Comparison of ENCODE assay signal across 8 cellular contexts in genomic region chr4:77852892-77853495, GRCh38. TPM values are rescaled to one million over a fixed set of nuclear protein-coding genes. Genes with fewer than 3 reads are reported as not detected.
DNase-seq lines count a peak whose midpoint lies in the region; ATAC-seq and TF ChIP-seq lines count a peak whose summit lies in the region.

No MANE protein-coding gene starts in this region.

- H3K9me2 ChIP-seq in SU-DHL-6 (replicated peaks; ENCODE audit: insufficient read depth, low read length), result no peaks in the 10 kb centered on the region

- no peak for TF ChIP-seq POLR2A in adrenal gland (IDR thresholded peaks at IDR 0.05)

- H3K27ac Mint-ChIP-seq in activated naive CD8-positive, alpha-beta T cell treated with anti-CD3 and anti-CD28 coated beads, Interleukin-2, amount 50 U/mL, for 24 hours, result peak overlapping the region; percentile 95
- H3K27ac Mint-ChIP-seq in endothelial cell (ENCODE audit: unreplicated experiment) (no peak overlapping the region), mesothelial cell of epicardium (no peak overlapping the region)

- intact Hi-C loops in adrenal gland (cut with DNase I), result no loop called here

- TF ChIP-seq CTCF in SU-DHL-6 (IDR thresholded peaks at IDR 0.05; ENCODE audit: insufficient read depth, low read length, poor library complexity, severe bottlenecking) (no peak), endothelial cell (IDR thresholded peaks at IDR 0.05; ENCODE audit: unreplicated experiment) (no peak), mesothelial cell of epicardium (IDR thresholded peaks at IDR 0.05; ENCODE audit: unreplicated experiment) (no peak), adrenal gland (IDR thresholded peaks at IDR 0.05) (no peak)

- H3K27ac ChIP-seq in SU-DHL-6 (ENCODE audit: low read depth, low read length) (no peak overlapping the region), adrenal gland (peak overlapping the region in 1 of 5 donors; percentile 26)

- H3K36me3 ChIP-seq in SU-DHL-6 (ENCODE audit: low read length) (no peaks in the 10 kb centered on the region), adrenal gland (replicated peaks in 1 of 2) (no peaks in the 10 kb centered on the region)

- no peak overlapping the region for H3K9ac ChIP-seq in SU-DHL-6 (ENCODE audit: low read length)

- H3K9me3 ChIP-seq in SU-DHL-6 (ENCODE audit: insufficient read depth, low read length) (no peaks in the 10 kb centered on the region), adrenal gland (replicated peaks in 1 of 3) (no peaks in the 10 kb centered on the region)

- H3K4me1 Mint-ChIP-seq in activated naive CD8-positive, alpha-beta T cell treated with anti-CD3 and anti-CD28 coated beads, Interleukin-2, amount 50 U/mL, for 24 hours, result peaks cover 63% of the 10 kb centered on the region
- H3K4me1 Mint-ChIP-seq in endothelial cell (ENCODE audit: unreplicated experiment) (peaks cover 3% of the 10 kb centered on the region), mesothelial cell of epicardium (no peaks in the 10 kb centered on the region)

- H2AFZ ChIP-seq in SU-DHL-6 (ENCODE audit: low read depth, low read length, severe bottlenecking), result peak overlapping the region; percentile 14

- no peak overlapping the region for H3K4me3 ChIP-seq in SU-DHL-6 (ENCODE audit: insufficient read depth, low read length, poor library complexity, severe bottlenecking)
- H3K4me3 ChIP-seq in adrenal gland, result no peak overlapping the region

- ATAC-seq in GM18499 (IDR thresholded peaks at IDR 0.05; ENCODE audit: insufficient read depth, unreplicated experiment) (peak; percentile 68), HG02759 (IDR thresholded peaks at IDR 0.05; ENCODE audit: unreplicated experiment) (peak; percentile 90)
- ATAC-seq in activated naive CD8-positive, alpha-beta T cell treated with anti-CD3 and anti-CD28 coated beads, Interleukin-2, amount 50 U/mL, for 24 hours, result peak; percentile 93

- no peaks in the 10 kb centered on the region for H3F3A ChIP-seq in SU-DHL-6 (ENCODE audit: insufficient read depth)

- H3K4me2 ChIP-seq in SU-DHL-6 (ENCODE audit: low read depth, low read length, poor library complexity, severe bottlenecking), result no peak overlapping the region

- peak; percentile 70 for DNase-seq in activated naive CD8-positive, alpha-beta T cell treated with anti-CD3 and anti-CD28 coated beads, Interleukin-2, amount 50 U/mL, for 24 hours
- peak; percentile 29 to 38 for DNase-seq in stimulated activated CD8-positive, alpha-beta memory T cell treated with anti-CD3 and anti-CD28 coated beads, Interleukin-2, amount 100 ng/mL, for 48 hours (ENCODE audit: low read depth in 2 of 2)
- DNase-seq in endothelial cell (ENCODE audit: low spot score) (no peak), mesothelial cell of epicardium (ENCODE audit: low spot score in 2 of 2, unreplicated experiment in 2 of 2) (no peak), adrenal gland (no peak)

- H3K4me3 Mint-ChIP-seq in activated naive CD8-positive, alpha-beta T cell treated with anti-CD3 and anti-CD28 coated beads, Interleukin-2, amount 50 U/mL, for 24 hours, result peak overlapping the region; percentile 72
- no peak overlapping the region for H3K4me3 Mint-ChIP-seq in endothelial cell (ENCODE audit: unreplicated experiment)
- H3K4me3 Mint-ChIP-seq in mesothelial cell of epicardium, result no peak overlapping the region

- 58 to 70% (median 66%) methylated on average over 7 of the region's 7 CpGs for WGBS in adrenal gland, 4 donors

- H3K27me3 Mint-ChIP-seq in activated naive CD8-positive, alpha-beta T cell treated with anti-CD3 and anti-CD28 coated beads, Interleukin-2, amount 50 U/mL, for 24 hours, result no peaks in the 10 kb centered on the region
- no peaks in the 10 kb centered on the region for H3K27me3 Mint-ChIP-seq in endothelial cell (ENCODE audit: unreplicated experiment)
- no peaks in the 10 kb centered on the region for H3K27me3 Mint-ChIP-seq in mesothelial cell of epicardium (ENCODE audit: low read depth)

- H3K36me3 Mint-ChIP-seq in activated naive CD8-positive, alpha-beta T cell treated with anti-CD3 and anti-CD28 coated beads, Interleukin-2, amount 50 U/mL, for 24 hours (ENCODE audit: low read depth), result no peaks in the 10 kb centered on the region
- no peaks in the 10 kb centered on the region for H3K36me3 Mint-ChIP-seq in endothelial cell (ENCODE audit: low read depth, unreplicated experiment)
- H3K36me3 Mint-ChIP-seq in mesothelial cell of epicardium, result no peaks in the 10 kb centered on the region

- H3K27me3 ChIP-seq in SU-DHL-6 (ENCODE audit: low read length) (no peaks in the 10 kb centered on the region), adrenal gland (no peaks in the 10 kb centered on the region)

- no peaks in the 10 kb centered on the region for H3K4me1 ChIP-seq in adrenal gland (replicated peaks in 1 of 2)

- H3K79me2 ChIP-seq in SU-DHL-6 (ENCODE audit: insufficient read depth, low read length), result no peaks in the 10 kb centered on the region

- no peaks in the 10 kb centered on the region for H3K9me3 Mint-ChIP-seq in activated naive CD8-positive, alpha-beta T cell treated with anti-CD3 and anti-CD28 coated beads, Interleukin-2, amount 50 U/mL, for 24 hours
- no peaks in the 10 kb centered on the region for H3K9me3 Mint-ChIP-seq in endothelial cell (ENCODE audit: unreplicated experiment)
- no peaks in the 10 kb centered on the region for H3K9me3 Mint-ChIP-seq in mesothelial cell of epicardium

- no peaks in the 10 kb centered on the region for H4K20me1 ChIP-seq in SU-DHL-6 (ENCODE audit: low read depth, low read length)

RNA-seq across cellular contexts. Expression of gene MRPL1, which starts 9.6 kb away (rescaled TPM):
- total RNA-seq in endothelial cell (ENCODE audit: unreplicated experiment) (28.2 TPM), mesothelial cell of epicardium (25.0 to 27.8 TPM (median 27.0 TPM) in 3 replicates), adrenal gland (10 to 100 TPM; 14.3 to 35.1 (median 24.6) TPM)
- 10 to 100 TPM; 36.7 to 49.4 (median 42.4) TPM for polyA plus RNA-seq in adrenal gland

RNA-seq across cellular contexts. Expression of gene CNOT6L, which starts 33.8 kb away (rescaled TPM):
- 35.3 TPM for total RNA-seq in endothelial cell (ENCODE audit: unreplicated experiment)
- 45.6 to 51.9 TPM (median 49.4 TPM) in 3 replicates for total RNA-seq in mesothelial cell of epicardium
- 10 to 100 TPM; 12.1 to 50.9 (median 42.1) TPM for total RNA-seq in adrenal gland
- polyA plus RNA-seq in adrenal gland, result 10 to 100 TPM in 1 of 3 donors, 1 to 10 TPM in 2; 4.0 to 20.2 (median 4.8) TPM

Comparison
In these comparisons a context has a peak if more than half of its experiments do, and no peak if none do; other contexts are left out.
1. DNase-seq: peak in activated naive CD8-positive, alpha-beta T cell treated with anti-CD3 and anti-CD28 coated beads, Interleukin-2, amount 50 U/mL, for 24 hours (single experiment) and stimulated activated CD8-positive, alpha-beta memory T cell treated with anti-CD3 and anti-CD28 coated beads, Interleukin-2, amount 100 ng/mL, for 48 hours (2 of 2); none in endothelial cell (single experiment), mesothelial cell of epicardium (0 of 2) and adrenal gland (0 of 7).
2. Peak in every context shown above with its lines, with median percentiles within 50 percentile points of each other: ATAC-seq.